In genomic region chr10:125231116-125231812, GRCh38 we compare ENCODE assay signal across 12 cellular contexts.
DNase-seq lines count a peak whose midpoint lies in the region; FAIRE-seq and TF ChIP-seq lines count a peak whose summit lies in the region.
"Had no signal": no experiment of that assay in that cellular context is flagged by ENCODE, and none has a peak within 500 bp of the region (broad histone marks: within the 10 kb centered on the region; RNA-seq: fewer than 3 reads in every experiment).

No MANE protein-coding gene starts in this region.

- no peak overlapping the region for H3K4me3 ChIP-seq in fibroblast of pulmonary artery (replicated peaks; ENCODE audit: low read depth, low read length)
- no peak overlapping the region for H3K4me3 ChIP-seq in skeletal muscle cell (ENCODE audit: low read depth, low read length)
- H3K4me3 ChIP-seq: Peyer's patch had no signal

- FAIRE-seq in H54 (lab: Jason Lieb, UNC), result peak; percentile 76
- FAIRE-seq: GM12891 had no signal

- TF ChIP-seq POLR2A in H54 (IDR thresholded peaks at IDR 0.05; ENCODE audit: low read depth, low read length), result no peak

- intact Hi-C loops in head of caudate nucleus (cut with DNase I), result no loop called here

- peak; percentile 9 for TF ChIP-seq CTCF in fibroblast of pulmonary artery (IDR thresholded peaks at IDR 0.05; ENCODE audit: low read length, missing control alignments)

- in situ Hi-C loops in SK-MEL-5 (cut with HindIII; ENCODE audit: low pct_unique_long_range_greater_than_20kb, low sequenced_read_pairs), result no loop called here

- peak; percentile 90 for DNase-seq in H54 (ENCODE audit: insufficient read length, low spot score)
- DNase-seq in SK-MEL-5 (ENCODE audit: low read depth, low spot score), result peak; percentile 4
- peak; percentile 92 for DNase-seq in fibroblast of pulmonary artery (ENCODE audit: low read depth)
- peak; percentile 84 for DNase-seq in skeletal muscle cell (ENCODE audit: low read depth)
- no peak for DNase-seq in T-helper 1 cell
- no peak for DNase-seq in head of caudate nucleus
- DNase-seq in NCI-H2196 (lab: John Stamatoyannopoulos, UW; ENCODE audit: unreplicated experiment), result no peak
- no peak for DNase-seq in NCI-H1417 (lab: John Stamatoyannopoulos, UW)
- DNase-seq: erythroblast; naive thymus-derived CD4-positive, alpha-beta T cell; Peyer's patch had no signal

Comparison
In these comparisons a context has a peak if more than half of its experiments do, and no peak if none do; other contexts are left out.
1. DNase-seq: peak in H54 (single experiment), SK-MEL-5 (single experiment), fibroblast of pulmonary artery (single experiment) and skeletal muscle cell (single experiment); none in T-helper 1 cell (0 of 5), head of caudate nucleus (0 of 42), NCI-H2196 (single experiment) and NCI-H1417 (0 of 3).